23 cellular contexts compared by ENCODE assay signal in genomic region chr7:92702535-92702934, GRCh38.
"Had no signal": no experiment of that assay in that cellular context is flagged by ENCODE, and none has a peak within 500 bp of the region (broad histone marks: within the 10 kb centered on the region; RNA-seq: fewer than 3 reads in every experiment).

No MANE protein-coding gene starts in this region.

- H3K9me3 ChIP-seq: Peyer's patch had no signal

- H3K27me3 Mint-ChIP-seq: activated CD4-positive, alpha-beta memory T cell treated with anti-CD3 and anti-CD28 coated beads for 36 hours; activated CD4-positive, alpha-beta T cell treated with anti-CD3 and anti-CD28 coated beads, Interleukin-2, amount 10 ng/mL, durations not matched to agents 7 days and 5 days had no signal

- H3K36me3 ChIP-seq: adrenal gland, Peyer's patch had no signal

- H3K27ac ChIP-seq: adrenal gland, KMS-11, Peyer's patch had no signal

- H3K4me3 ChIP-seq: adrenal gland, MG63, Peyer's patch had no signal

- H3K9ac ChIP-seq: KMS-11 had no signal

- H3K27ac Mint-ChIP-seq: activated CD4-positive, alpha-beta memory T cell treated with anti-CD3 and anti-CD28 coated beads for 36 hours; activated CD4-positive, alpha-beta T cell treated with anti-CD3 and anti-CD28 coated beads, Interleukin-2, amount 10 ng/mL, durations not matched to agents 7 days and 5 days had no signal

- H3K27me3 ChIP-seq: adrenal gland, MG63, Peyer's patch had no signal

- H3K4me2 ChIP-seq: KMS-11 had no signal

- H3K4me3 Mint-ChIP-seq: activated CD4-positive, alpha-beta memory T cell treated with anti-CD3 and anti-CD28 coated beads for 36 hours; activated CD4-positive, alpha-beta T cell treated with anti-CD3 and anti-CD28 coated beads, Interleukin-2, amount 10 ng/mL, durations not matched to agents 7 days and 5 days had no signal

- DNase-seq: activated CD4-positive, alpha-beta memory T cell treated with anti-CD3 and anti-CD28 coated beads for 36 hours; activated CD4-positive, alpha-beta T cell treated with anti-CD3 and anti-CD28 coated beads, Interleukin-2, amount 10 ng/mL, durations not matched to agents 7 days and 5 days; activated CD4-positive, CD25-positive, alpha-beta regulatory T cell; activated CD8-positive, alpha-beta memory T cell treated with anti-CD3 and anti-CD28 coated beads for 24 hours; activated naive CD4-positive, alpha-beta T cell treated with anti-CD3 and anti-CD28 coated beads, Interleukin-2, amount 50 U/mL, for 16 hours; activated T-cell treated with anti-CD3 and anti-CD28 coated beads, Interleukin-2, amount 50 U/mL, for 48 hours; adrenal gland; anterior cingulate cortex; caudate nucleus; MG63; MV-4-11; NCI-H1105; NCI-H1436; NCI-H1694 treated with DMSO at 0.1 percent for 48 hours; NCI-H2029 treated with DMSO at 0.1 percent for 48 hours; NCI-H510A treated with DMSO at 0.1 percent for 48 hours; NCI-H69; NK-92 treated with Interleukin-12 subunit alpha and Interleukin-12 subunit beta, amount 100 ng/mL, for 24 hours; Peyer's patch; SHP77 treated with DMSO at 0.1 percent for 48 hours; T-helper 2 cell; T1000 had no signal
